ENCODE assay signal across 8 cellular contexts in genomic region chr3:187616307-187616939, GRCh38. TPM values are rescaled to one million over a fixed set of nuclear protein-coding genes. Genes with fewer than 3 reads are reported as not detected.
DNase-seq lines count a peak whose midpoint lies in the region; ATAC-seq, FAIRE-seq and TF ChIP-seq lines count a peak whose summit lies in the region.

No MANE protein-coding gene starts in this region.

- peaks cover 0 to 4% (median 0%) of the 10 kb centered on the region in 4 donors for H3K4me1 ChIP-seq in esophagus muscularis mucosa

- peaks cover 8% of the 10 kb centered on the region for H3K4me1 Mint-ChIP-seq in neural crest cell

- ATAC-seq in HG03342 (IDR thresholded peaks at IDR 0.05; ENCODE audit: unreplicated experiment), result peak; percentile 91

- no peak overlapping the region for H3K4me3 Mint-ChIP-seq in neural crest cell

- no peak for TF ChIP-seq POLR2A in esophagus muscularis mucosa (IDR thresholded peaks at IDR 0.05; ENCODE audit: low read depth)

- H3K36me3 Mint-ChIP-seq in neural crest cell (ENCODE audit: low read depth), result no peaks in the 10 kb centered on the region

- no peak for FAIRE-seq in urothelium cell line (lab: Jason Lieb, UNC)

- TF ChIP-seq CTCF in esophagus muscularis mucosa (IDR thresholded peaks at IDR 0.05) (peak; percentile 49 to 64 (median 50)), neural crest cell (conservative IDR thresholded peaks at IDR 0.05) (peak; percentile 73)

- H3K9me3 Mint-ChIP-seq in neural crest cell, result no peaks in the 10 kb centered on the region

- no peaks in the 10 kb centered on the region for H3K27me3 ChIP-seq in esophagus muscularis mucosa

- H3K27ac ChIP-seq in esophagus muscularis mucosa (replicated peaks in 1 of 4), result no peak overlapping the region

- 63% methylated on average over 4 of the region's 4 CpGs for WGBS in esophagus muscularis mucosa

- no peak overlapping the region for H3K27ac Mint-ChIP-seq in neural crest cell (ENCODE audit: unreplicated experiment)

- no peaks in the 10 kb centered on the region for H3K9me3 ChIP-seq in esophagus muscularis mucosa

- no peaks in the 10 kb centered on the region for H3K36me3 ChIP-seq in esophagus muscularis mucosa

- no peak for TF ChIP-seq EP300 in esophagus muscularis mucosa (IDR thresholded peaks at IDR 0.05)

- DNase-seq in NK-92 treated with Interleukin-12 subunit alpha and Interleukin-12 subunit beta, amount 100 ng/mL, for 24 hours (lab: John Stamatoyannopoulos, UW), result peak; percentile 9
- DNase-seq in NK-92 (lab: John Stamatoyannopoulos, UW; ENCODE audit: unreplicated experiment), result no peak
- peak; percentile 65 for DNase-seq in NCI-H82 (lab: John Stamatoyannopoulos, UW)
- peak; percentile 72 for DNase-seq in activated CD8-positive, alpha-beta memory T cell treated with anti-CD3 and anti-CD28 coated beads for 24 hours
- DNase-seq in esophagus muscularis mucosa (ENCODE audit: extremely low spot score), result no peak
- DNase-seq in neural crest cell (ENCODE audit: low read depth, low spot score), result peak; percentile 43
- peak; percentile 62 for DNase-seq in urothelium cell line (ENCODE audit: low spot score)

- H3K4me3 ChIP-seq in esophagus muscularis mucosa, result no peak overlapping the region

- intact Hi-C loops in esophagus muscularis mucosa (cut with DNase I), result no loop called here

- H3K27me3 Mint-ChIP-seq in neural crest cell (ENCODE audit: low read depth), result no peaks in the 10 kb centered on the region

RNA-seq across cellular contexts. Expression of gene SST, which starts 53.8 kb away (rescaled TPM):
- total RNA-seq in esophagus muscularis mucosa, result 1 to 10 TPM in 2 of 4 donors, not detected in 2; 1.8 to 2.0 TPM
- 4.5 and 4.6 TPM in 2 replicates for total RNA-seq in neural crest cell

Comparison
In these comparisons a context has a peak if more than half of its experiments do, and no peak if none do; other contexts are left out.
1. DNase-seq: peak in NK-92 treated with Interleukin-12 subunit alpha and Interleukin-12 subunit beta, amount 100 ng/mL, for 24 hours (single experiment), NCI-H82 (single experiment), activated CD8-positive, alpha-beta memory T cell treated with anti-CD3 and anti-CD28 coated beads for 24 hours (single experiment), neural crest cell (single experiment) and urothelium cell line (single experiment); none in NK-92 (single experiment) and esophagus muscularis mucosa (single experiment).